20 cellular contexts compared by ENCODE assay signal in the genomic region with DNA sequence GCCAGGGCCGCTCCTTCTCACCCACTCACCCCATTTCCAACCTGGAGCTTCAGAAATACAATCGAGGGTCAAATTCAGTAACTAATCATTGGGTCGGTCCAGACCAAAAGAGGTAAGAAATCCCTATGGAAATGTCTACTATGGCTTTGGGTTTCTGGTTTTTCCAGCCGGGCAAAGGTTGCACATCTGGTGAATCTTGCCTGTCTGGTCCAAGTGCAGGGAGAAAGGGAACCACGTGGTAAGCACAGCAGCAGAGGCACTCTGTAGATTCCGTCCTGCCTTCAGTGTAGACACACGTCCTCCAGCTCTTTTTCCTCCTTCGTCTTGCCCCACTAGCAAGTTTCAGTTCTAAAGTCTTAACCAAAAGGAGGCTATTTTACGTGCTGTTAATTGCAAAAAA.
DNase-seq lines count a peak whose midpoint lies in the region; ATAC-seq, FAIRE-seq and TF ChIP-seq lines count a peak whose summit lies in the region.
"Had no signal": no experiment of that assay in that cellular context is flagged by ENCODE, and none has a peak within 500 bp of the region (broad histone marks: within the 10 kb centered on the region; RNA-seq: fewer than 3 reads in every experiment).

No MANE protein-coding gene starts in this region.

- H3K23ac ChIP-seq in H1 (ENCODE audit: insufficient read length), result no peak overlapping the region

- no peak for ATAC-seq in activated CD8-positive, alpha-beta T cell treated with anti-CD3 and anti-CD28 coated beads, Interleukin-2, amount 10 ng/mL, durations not matched to agents 7 days and 5 days
- no peak for ATAC-seq in activated naive CD4-positive, alpha-beta T cell treated with anti-CD3 and anti-CD28 coated beads, Interleukin-2, amount 50 U/mL, for 72 hours
- ATAC-seq: GM12878 had no signal

- TF ChIP-seq CTCF in H1 (IDR thresholded peaks at IDR 0.05; ENCODE audit: control extremely low read depth in 1 of 3, insufficient read depth in 1 of 3, low read depth in 1 of 3, low read length in 3 of 3), result no peak
- no peak for TF ChIP-seq CTCF in smooth muscle cell (IDR thresholded peaks at IDR 0.05; ENCODE audit: borderline replicate concordance, insufficient read depth, poor library complexity, severe bottlenecking)

- H3K14ac ChIP-seq in H1 (ENCODE audit: insufficient read length), result no peak overlapping the region

- H3K4me2 ChIP-seq in H1 (ENCODE audit: insufficient read depth in 1 of 2, low read depth in 2 of 2, low read length in 2 of 2) (no peak overlapping the region), smooth muscle cell (no peak overlapping the region)

- H4K8ac ChIP-seq in H1 (ENCODE audit: extremely low read depth, insufficient read depth, low read length), result no peak overlapping the region

- no peak overlapping the region for H3K4me3 ChIP-seq in H1 (ENCODE audit: extremely low read depth in 1 of 4, insufficient read depth in 2 of 4, low read depth in 3 of 4, low read length in 4 of 4)
- H3K4me3 ChIP-seq in smooth muscle cell, result no peak overlapping the region
- H3K4me3 ChIP-seq: GM12878, HAP-1, Peyer's patch had no signal

- no peak for TF ChIP-seq RAD21 in H1 (IDR thresholded peaks at IDR 0.05 in 1 of 2, conservative IDR thresholded peaks at IDR 0.05 in 1 of 2; ENCODE audit: low read depth in 2 of 2, low read length in 2 of 2)

- no peak overlapping the region for H4K91ac ChIP-seq in H1 (replicated peaks; ENCODE audit: insufficient read length, low read length)

- no peak overlapping the region for H3K56ac ChIP-seq in H1 (replicated peaks; ENCODE audit: insufficient read length, low read depth, low read length)

- H3K23me2 ChIP-seq in H1 (ENCODE audit: low read depth, low read length), result no peaks in the 10 kb centered on the region

- H3K9ac ChIP-seq in H1 (replicated peaks in 1 of 4; ENCODE audit: extremely low read depth in 1 of 4, low read depth in 3 of 4, low read length in 3 of 4) (no peak overlapping the region), smooth muscle cell (ENCODE audit: low read depth) (no peak overlapping the region)

- no peaks in the 10 kb centered on the region for H3K9me3 Mint-ChIP-seq in activated CD8-positive, alpha-beta T cell treated with anti-CD3 and anti-CD28 coated beads, Interleukin-2, amount 10 ng/mL, durations not matched to agents 7 days and 5 days (ENCODE audit: insufficient read depth)
- H3K9me3 Mint-ChIP-seq in activated naive CD4-positive, alpha-beta T cell treated with anti-CD3 and anti-CD28 coated beads, Interleukin-2, amount 50 U/mL, for 72 hours, result peaks cover 13 to 19% of the 10 kb centered on the region in 2 donors

- H2BK12ac ChIP-seq in H1 (ENCODE audit: low read depth, low read length), result no peak overlapping the region

- no peak overlapping the region for H3K27ac ChIP-seq in H1 (ENCODE audit: low read depth, low read length)
- H3K27ac ChIP-seq in smooth muscle cell (ENCODE audit: low read depth), result no peak overlapping the region
- H3K27ac ChIP-seq: 22Rv1, Peyer's patch had no signal

- no peak overlapping the region for H3K27ac Mint-ChIP-seq in activated CD8-positive, alpha-beta T cell treated with anti-CD3 and anti-CD28 coated beads, Interleukin-2, amount 10 ng/mL, durations not matched to agents 7 days and 5 days
- no peak overlapping the region for H3K27ac Mint-ChIP-seq in activated naive CD4-positive, alpha-beta T cell treated with anti-CD3 and anti-CD28 coated beads, Interleukin-2, amount 50 U/mL, for 72 hours

- H3K4me1 ChIP-seq in H1 (replicated peaks in 1 of 4; ENCODE audit: control insufficient read depth in 3 of 4, insufficient read depth in 4 of 4, low read length in 3 of 4), result no peaks in the 10 kb centered on the region; a peak in 1 of 7 replicates
- H3K4me1 ChIP-seq in smooth muscle cell (ENCODE audit: low read depth), result no peaks in the 10 kb centered on the region
- H3K4me1 ChIP-seq: Peyer's patch had no signal

- H3F3A ChIP-seq in smooth muscle cell (ENCODE audit: low read depth), result no peaks in the 10 kb centered on the region

- CTCF ChIA-PET in H1 (lab: Charles Lee; ENCODE audit: partially characterized antibody), result interaction anchor here (0.5 to 1.5 kb wide), 3 partner anchors 17 to 244 kb away, joined by 3 to 7 read pairs (median 3); no protein-coding TSS in a partner anchor
- CTCF ChIA-PET in activated CD8-positive, alpha-beta T cell treated with anti-CD3 and anti-CD28 coated beads, Interleukin-2, amount 10 ng/mL, durations not matched to agents 7 days and 5 days (lab: Charles Lee), result interaction anchor here (1.7 kb wide), 1 partner anchor 17 kb away, joined by 5 read pairs; no protein-coding TSS in a partner anchor

- no peak for TF ChIP-seq POLR2A in H1 (IDR thresholded peaks at IDR 0.05; ENCODE audit: control extremely low read depth in 1 of 2, low read depth in 2 of 2, low read length in 2 of 2)

- WGBS in H1 (ENCODE audit: extremely low coverage in 1 of 2, insufficient coverage in 1 of 2, insufficient read length in 1 of 2, insufficient replicate concordance in 2 of 2, low coverage in 1 of 2, low lambda C conversion rate in 2 of 2, missing lambda C conversion rate in 1 of 2), 2 experiments, result 89% methylated on average over 9 of the region's 9 CpGs; no CpG with 5 or more reads in 1 of the 2 experiments
- WGBS in smooth muscle cell (ENCODE audit: low lambda C conversion rate), result 80% methylated on average over 9 of the region's 9 CpGs

- H3K9me3 ChIP-seq in H1 (ENCODE audit: insufficient read depth in 2 of 2, low read depth in 1 of 2, low read length in 1 of 2), result peaks cover 3 to 8% of the 10 kb centered on the region in 2 experiments
- H3K9me3 ChIP-seq in smooth muscle cell (replicated peaks; ENCODE audit: low read depth), result no peaks in the 10 kb centered on the region
- H3K9me3 ChIP-seq: HAP-1, Peyer's patch had no signal

- H3K36me3 ChIP-seq in H1 (ENCODE audit: control insufficient read depth in 2 of 4, insufficient read depth in 4 of 4, low read length in 3 of 4) (no peaks in the 10 kb centered on the region), smooth muscle cell (ENCODE audit: low read depth) (no peaks in the 10 kb centered on the region)
- H3K36me3 ChIP-seq: HAP-1, Peyer's patch had no signal

- H4K5ac ChIP-seq in H1 (ENCODE audit: insufficient read length, low read depth, low read length), result no peak overlapping the region

- H3K18ac ChIP-seq in H1 (ENCODE audit: extremely low read depth, low read length), result no peak overlapping the region

- no peak overlapping the region; the same call in 1 of the 2 replicates for H2BK5ac ChIP-seq in H1 (ENCODE audit: low read depth, low read length)

- no peak overlapping the region for H2BK120ac ChIP-seq in H1 (replicated peaks; ENCODE audit: low read depth, low read length)

- no peak overlapping the region for H2AK5ac ChIP-seq in H1 (ENCODE audit: low read depth, low read length)

- H3K4me3 Mint-ChIP-seq in activated CD8-positive, alpha-beta T cell treated with anti-CD3 and anti-CD28 coated beads, Interleukin-2, amount 10 ng/mL, durations not matched to agents 7 days and 5 days, result no peak overlapping the region

- H2BK20ac ChIP-seq in H1 (ENCODE audit: low read length), result 0 out of 2 replicates have a peak overlapping the region, but pooled peaks have one; percentile 29

- TF ChIP-seq EP300 in H1 (IDR thresholded peaks at IDR 0.05; ENCODE audit: borderline replicate concordance in 1 of 2, low read depth in 2 of 2, low read length in 2 of 2), result no peak

- POLR2A ChIA-PET in H1 (lab: Charles Lee; ENCODE audit: partially characterized antibody), result interaction anchor here (0.9 to 1.4 kb wide), 2 partner anchors 10 to 626 kb away, joined by 3 read pairs; partner anchors contain the start of genes ABHD18 and MFSD8
- POLR2A ChIA-PET in activated CD8-positive, alpha-beta T cell treated with anti-CD3 and anti-CD28 coated beads, Interleukin-2, amount 10 ng/mL, durations not matched to agents 7 days and 5 days (lab: Charles Lee), result no interaction called here

- no peak overlapping the region for H3K4ac ChIP-seq in H1 (replicated peaks; ENCODE audit: insufficient read length, low read depth, low read length)

- H2AFZ ChIP-seq in H1 (ENCODE audit: low read length) (no peak overlapping the region), smooth muscle cell (ENCODE audit: low read depth) (peak overlapping the region; percentile 61)

- H3K27me3 Mint-ChIP-seq in activated CD8-positive, alpha-beta T cell treated with anti-CD3 and anti-CD28 coated beads, Interleukin-2, amount 10 ng/mL, durations not matched to agents 7 days and 5 days (ENCODE audit: low read depth), result no peaks in the 10 kb centered on the region

- H3K4me1 Mint-ChIP-seq in activated CD8-positive, alpha-beta T cell treated with anti-CD3 and anti-CD28 coated beads, Interleukin-2, amount 10 ng/mL, durations not matched to agents 7 days and 5 days (ENCODE audit: low read depth), result no peaks in the 10 kb centered on the region

- no peaks in the 10 kb centered on the region for H3K79me1 ChIP-seq in H1 (ENCODE audit: low read depth, low read length)

- H2BK15ac ChIP-seq in H1 (ENCODE audit: low read length), result no peak overlapping the region

- peak; percentile 37 for DNase-seq in DMS 273 (lab: John Stamatoyannopoulos, UW; ENCODE audit: unreplicated experiment)
- no peak for DNase-seq in DMS 273 treated with DMSO at 0.1 percent for 48 hours (lab: John Stamatoyannopoulos, UW)
- peak in 1 of 2 experiments; percentile 30 for DNase-seq in H1 (ENCODE audit: low read depth in 1 of 2, low spot score in 2 of 2)
- peak; percentile 43 for DNase-seq in mucosa of gallbladder (ENCODE audit: low spot score)
- DNase-seq in smooth muscle cell (lab: John Stamatoyannopoulos, UW; ENCODE audit: unreplicated experiment), result no peak
- DNase-seq in activated gamma-delta T cell (lab: John Stamatoyannopoulos, UW), result no peak
- no peak for DNase-seq in activated CD8-positive, alpha-beta T cell treated with anti-CD3 and anti-CD28 coated beads, Interleukin-2, amount 10 ng/mL, durations not matched to agents 7 days and 5 days
- no peak for DNase-seq in activated naive CD4-positive, alpha-beta T cell treated with anti-CD3 and anti-CD28 coated beads, Interleukin-2, amount 50 U/mL, for 72 hours (ENCODE audit: low spot score in 2 of 2)
- DNase-seq: C1 segment of cervical spinal cord, DMS53, MV-4-11, NCI-H1417 treated with DMSO at 0.1 percent for 48 hours, NCI-H2029, NCI-H2171 treated with DMSO at 0.1 percent for 48 hours, Peyer's patch, SHP77 treated with DMSO at 0.1 percent for 48 hours had no signal

- no peaks in the 10 kb centered on the region for H3K36me3 Mint-ChIP-seq in activated CD8-positive, alpha-beta T cell treated with anti-CD3 and anti-CD28 coated beads, Interleukin-2, amount 10 ng/mL, durations not matched to agents 7 days and 5 days (ENCODE audit: low read depth)
- peaks cover 0 to 16% of the 10 kb centered on the region in 2 donors for H3K36me3 Mint-ChIP-seq in activated naive CD4-positive, alpha-beta T cell treated with anti-CD3 and anti-CD28 coated beads, Interleukin-2, amount 50 U/mL, for 72 hours

- H3K79me2 ChIP-seq in H1 (ENCODE audit: control insufficient read depth in 1 of 2, insufficient read depth in 2 of 2, low read length in 2 of 2), result no peaks in the 10 kb centered on the region
- H3K79me2 ChIP-seq in smooth muscle cell (ENCODE audit: low read depth), result no peaks in the 10 kb centered on the region

- H3K27me3 ChIP-seq in H1 (replicated peaks in 1 of 4; ENCODE audit: control insufficient read depth in 3 of 4, extremely low read depth in 1 of 4, insufficient read depth in 3 of 4, low read length in 3 of 4) (no peaks in the 10 kb centered on the region), smooth muscle cell (ENCODE audit: low read depth) (no peaks in the 10 kb centered on the region)
- H3K27me3 ChIP-seq: Peyer's patch had no signal

- no peak for FAIRE-seq in H1 (lab: Jason Lieb, UNC)
- FAIRE-seq: GM12878, GM18507 had no signal

- H4K20me1 ChIP-seq in H1 (replicated peaks in 1 of 2; ENCODE audit: control insufficient read depth in 1 of 2, insufficient read depth in 2 of 2, low read length in 2 of 2) (no peaks in the 10 kb centered on the region), smooth muscle cell (ENCODE audit: low read depth) (no peaks in the 10 kb centered on the region)

Comparison
In these comparisons a context has a peak if more than half of its experiments do, and no peak if none do; other contexts are left out.
1. DNase-seq: peak in DMS 273 (single experiment) and mucosa of gallbladder (single experiment); none in DMS 273 treated with DMSO at 0.1 percent for 48 hours (single experiment), smooth muscle cell (single experiment), activated gamma-delta T cell (single experiment), activated CD8-positive, alpha-beta T cell treated with anti-CD3 and anti-CD28 coated beads, Interleukin-2, amount 10 ng/mL, durations not matched to agents 7 days and 5 days (single experiment) and activated naive CD4-positive, alpha-beta T cell treated with anti-CD3 and anti-CD28 coated beads, Interleukin-2, amount 50 U/mL, for 72 hours (0 of 2).